Comparison of ENCODE assay signal across 10 cellular contexts in the genomic region with DNA sequence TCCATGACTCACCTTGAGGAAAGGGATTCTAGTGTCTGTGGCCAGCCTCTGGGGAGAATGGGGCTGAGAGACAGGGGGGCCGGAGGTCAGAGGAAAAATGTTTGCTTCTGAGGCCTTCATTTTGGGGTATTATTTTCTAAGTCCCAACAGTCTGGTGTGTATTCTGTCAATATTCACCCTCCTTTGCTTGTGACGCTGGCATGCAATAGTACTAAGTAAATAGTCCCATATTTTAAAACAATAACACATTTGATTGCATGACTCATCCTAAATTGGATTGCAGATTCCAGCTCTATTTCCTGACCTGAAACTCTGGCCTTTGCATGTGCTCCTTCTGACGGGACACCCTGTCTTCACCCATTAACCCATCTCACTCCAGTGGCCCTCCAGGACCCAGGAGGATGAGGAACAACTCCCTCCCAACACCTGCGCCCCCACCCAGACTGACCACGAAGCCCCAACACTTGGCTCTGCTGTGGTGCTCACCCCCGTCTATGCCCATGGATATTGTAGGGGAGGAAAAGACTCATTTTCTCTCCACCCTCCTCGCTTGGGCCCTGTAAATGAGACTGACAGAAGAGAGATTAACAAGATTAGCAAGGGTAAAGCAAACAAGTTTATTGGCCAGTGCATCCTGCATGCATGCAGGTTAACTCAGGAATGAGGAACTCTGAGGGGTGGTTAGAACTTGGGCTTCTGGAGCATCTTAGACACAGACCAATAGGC.
DNase-seq lines count a peak whose midpoint lies in the region; ATAC-seq lines count a peak whose summit lies in the region.
"Had no signal": no experiment of that assay in that cellular context is flagged by ENCODE, and none has a peak within 500 bp of the region (broad histone marks: within the 10 kb centered on the region; RNA-seq: fewer than 3 reads in every experiment).

No MANE protein-coding gene starts in this region.

- peaks cover 6% of the 10 kb centered on the region for H3K27me3 Mint-ChIP-seq in activated CD8-positive, alpha-beta T cell treated with anti-CD3 and anti-CD28 coated beads, Interleukin-2, amount 10 ng/mL, durations not matched to agents 7 days and 5 days (ENCODE audit: low read depth)

- H3K27ac Mint-ChIP-seq in activated CD8-positive, alpha-beta T cell treated with anti-CD3 and anti-CD28 coated beads, Interleukin-2, amount 10 ng/mL, durations not matched to agents 7 days and 5 days = no peak overlapping the region

- H3K36me3 Mint-ChIP-seq in activated CD8-positive, alpha-beta T cell treated with anti-CD3 and anti-CD28 coated beads, Interleukin-2, amount 10 ng/mL, durations not matched to agents 7 days and 5 days (ENCODE audit: low read depth) = no peaks in the 10 kb centered on the region

- H3K4me1 Mint-ChIP-seq in activated CD8-positive, alpha-beta T cell treated with anti-CD3 and anti-CD28 coated beads, Interleukin-2, amount 10 ng/mL, durations not matched to agents 7 days and 5 days (ENCODE audit: low read depth) = peaks cover 11% of the 10 kb centered on the region

- peak overlapping the region in 11 of 21 experiments; percentile 12 to 88 (median 49) for H3K27ac ChIP-seq in skin epidermis
- H3K27ac ChIP-seq: cardiac muscle cell, SK-N-MC had no signal

- POLR2A ChIA-PET in activated CD8-positive, alpha-beta T cell treated with anti-CD3 and anti-CD28 coated beads, Interleukin-2, amount 10 ng/mL, durations not matched to agents 7 days and 5 days (lab: Charles Lee) = no interaction called here

- no peak overlapping the region for H3K4me3 ChIP-seq in skin epidermis
- H3K4me3 ChIP-seq: cardiac muscle cell, SK-N-MC had no signal

- H3K9me3 Mint-ChIP-seq in activated CD8-positive, alpha-beta T cell treated with anti-CD3 and anti-CD28 coated beads, Interleukin-2, amount 10 ng/mL, durations not matched to agents 7 days and 5 days (ENCODE audit: insufficient read depth) = no peaks in the 10 kb centered on the region

- CTCF ChIA-PET in activated CD8-positive, alpha-beta T cell treated with anti-CD3 and anti-CD28 coated beads, Interleukin-2, amount 10 ng/mL, durations not matched to agents 7 days and 5 days (lab: Charles Lee) = no interaction called here

- no peak for ATAC-seq in HG02938 (IDR thresholded peaks at IDR 0.05; ENCODE audit: unreplicated experiment)
- no peak for ATAC-seq in activated CD8-positive, alpha-beta T cell treated with anti-CD3 and anti-CD28 coated beads, Interleukin-2, amount 10 ng/mL, durations not matched to agents 7 days and 5 days

- DNase-seq in HCEC 1CT = peak; percentile 91
- peak; percentile 17 for DNase-seq in astrocyte of the hippocampus (ENCODE audit: low read depth, low spot score)
- DNase-seq in foreskin melanocyte = peak; percentile 69
- DNase-seq in cerebellum (ENCODE audit: low spot score) = no peak
- no peak for DNase-seq in activated CD8-positive, alpha-beta T cell treated with anti-CD3 and anti-CD28 coated beads, Interleukin-2, amount 10 ng/mL, durations not matched to agents 7 days and 5 days
- no peak for DNase-seq in activated CD8-positive, alpha-beta memory T cell treated with anti-CD3 and anti-CD28 coated beads, Interleukin-2, amount 50 U/mL, for 4 hours

- no peak overlapping the region for H3K4me3 Mint-ChIP-seq in activated CD8-positive, alpha-beta T cell treated with anti-CD3 and anti-CD28 coated beads, Interleukin-2, amount 10 ng/mL, durations not matched to agents 7 days and 5 days

Comparison
In these comparisons a context has a peak if more than half of its experiments do, and no peak if none do; other contexts are left out.
1. DNase-seq: peak in HCEC 1CT (single experiment), astrocyte of the hippocampus (single experiment) and foreskin melanocyte (single experiment); none in cerebellum (single experiment), activated CD8-positive, alpha-beta T cell treated with anti-CD3 and anti-CD28 coated beads, Interleukin-2, amount 10 ng/mL, durations not matched to agents 7 days and 5 days (single experiment) and activated CD8-positive, alpha-beta memory T cell treated with anti-CD3 and anti-CD28 coated beads, Interleukin-2, amount 50 U/mL, for 4 hours (single experiment).